9 cellular contexts compared by ENCODE assay signal in the genomic region with DNA sequence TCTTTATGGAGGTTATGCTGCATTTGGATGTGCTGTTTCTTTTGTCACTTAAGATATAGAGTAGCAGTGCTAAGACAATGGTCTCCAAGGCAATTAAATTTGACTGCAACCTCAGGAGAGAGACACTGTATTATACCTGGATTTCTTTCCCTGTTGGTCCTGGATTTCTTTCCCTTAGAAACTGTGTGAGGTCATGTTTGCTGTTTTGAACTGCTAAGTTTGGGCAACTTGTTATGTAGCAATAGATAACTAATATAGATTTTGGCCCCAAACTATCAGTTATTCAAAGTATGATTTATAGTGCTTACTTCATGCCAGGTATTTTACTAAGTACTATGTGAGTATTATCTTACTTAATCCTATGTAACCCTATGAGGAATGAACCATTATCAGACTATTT.
"Had no signal": no experiment of that assay in that cellular context is flagged by ENCODE, and none has a peak within 500 bp of the region (broad histone marks: within the 10 kb centered on the region; RNA-seq: fewer than 3 reads in every experiment).

No MANE protein-coding gene starts in this region.

- H3K9me3 ChIP-seq: HAP-1 had no signal

- ATAC-seq: GM23338, HCT116, K562 had no signal

- DNase-seq: H7, HFFc6, IMR-90, KG1 had no signal

- H3K36me3 ChIP-seq: HAP-1 had no signal

- H3K4me3 ChIP-seq: GM23338, HAP-1, K562 had no signal

- H3K27ac ChIP-seq: HL-60 had no signal

- H3K4me1 ChIP-seq: HAP-1 had no signal
